In the genomic region with DNA sequence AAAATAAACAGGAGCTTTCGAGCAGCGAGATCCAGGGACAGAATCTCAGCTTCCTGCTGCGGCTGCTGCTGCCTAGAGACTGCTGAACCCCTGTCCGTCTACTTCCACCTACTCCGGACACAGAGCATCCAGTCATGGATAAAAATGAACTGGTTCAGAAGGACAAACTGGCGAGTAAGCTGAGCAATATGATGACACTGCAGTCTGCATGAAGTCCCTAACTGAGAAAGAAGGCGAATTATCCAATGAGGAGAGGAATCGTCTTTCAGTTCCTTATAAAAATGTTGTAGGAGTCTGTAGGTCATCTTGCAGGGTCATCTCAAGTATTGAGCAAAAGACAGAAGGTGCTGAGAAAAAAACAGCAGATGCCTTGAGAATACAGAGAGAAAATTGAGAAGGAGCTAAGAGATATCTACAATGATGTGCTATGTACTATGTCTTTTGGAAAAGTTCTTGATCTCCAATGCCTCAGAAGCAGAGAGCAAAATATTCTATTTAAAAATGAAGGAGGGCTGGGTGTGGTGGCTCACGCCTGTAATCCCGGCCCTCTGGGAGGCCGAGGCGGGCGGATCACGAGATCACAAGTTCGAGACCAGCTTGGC, we compare ENCODE assay signal across 37 cellular contexts. TPM values are rescaled to one million over a fixed set of nuclear protein-coding genes. Genes with fewer than 3 reads are reported as not detected.
"Had no signal": no experiment of that assay in that cellular context is flagged by ENCODE, and none has a peak within 500 bp of the region (broad histone marks: within the 10 kb centered on the region; RNA-seq: fewer than 3 reads in every experiment).

No MANE protein-coding gene starts in this region.

- H3K27ac ChIP-seq: brain microvascular endothelial cell, coronary artery, gastroesophageal sphincter, neutrophil, right lobe of liver, tibial nerve had no signal

- H3K27me3 ChIP-seq: brain microvascular endothelial cell, gastroesophageal sphincter, neutrophil, right lobe of liver, tibial nerve had no signal

- H3K4me3 ChIP-seq: coronary artery, gastroesophageal sphincter, right lobe of liver, tibial nerve had no signal

- H3K36me3 ChIP-seq: brain microvascular endothelial cell, gastroesophageal sphincter, neutrophil, right lobe of liver, tibial nerve had no signal

- H3K9me3 ChIP-seq: neutrophil, right lobe of liver had no signal

- DNase-seq: activated CD4-positive, alpha-beta memory T cell treated with anti-CD3 and anti-CD28 coated beads, Interleukin-2, amount 10 ng/mL, durations not matched to agents 7 days and 5 days; activated CD4-positive, alpha-beta T cell treated with anti-CD3 and anti-CD28 coated beads for 1 hour; activated CD4-positive, alpha-beta T cell treated with anti-CD3 and anti-CD28 coated beads, Interleukin-2, amount 10 ng/mL, durations not matched to agents 7 days and 5 days; activated CD8-positive, alpha-beta memory T cell treated with anti-CD3 and anti-CD28 coated beads, Interleukin-2, amount 50 U/mL, for 48 hours; activated gamma-delta T cell; activated naive CD4-positive, alpha-beta T cell treated with anti-CD3 and anti-CD28 coated beads, Interleukin-2, amount 50 U/mL, for 16 hours; activated T-cell treated with anti-CD3 and anti-CD28 coated beads, Interleukin-2, amount 50 U/mL, for 24 hours; amniotic stem cell; brain microvascular endothelial cell; effector memory CD8-positive, alpha-beta T cell; hippocampal formation; left colon; naive B cell; nephron progenitor cell; right lobe of liver; stimulated activated CD4-positive, alpha-beta T cell treated with anti-CD3 and anti-CD28 coated beads, Interleukin-2, amount 100 ng/mL, for 48 hours; stimulated activated naive CD4-positive, alpha-beta T cell treated with Interleukin-2 at 50 U/mL for 16 hours had no signal

- ATAC-seq: effector memory CD8-positive, alpha-beta T cell; gastroesophageal sphincter; left colon; WTC11 had no signal

- H3K4me1 ChIP-seq: gastroesophageal sphincter, right lobe of liver, tibial nerve had no signal

- FAIRE-seq: astrocyte, keratinocyte had no signal

RNA-seq across cellular contexts. Expression of gene MS4A2, which starts 11.1 kb away (rescaled TPM):
- total RNA-seq: activated CD4-positive, alpha-beta memory T cell treated with anti-CD3 and anti-CD28 coated beads, Interleukin-2, amount 10 ng/mL, durations not matched to agents 7 days and 5 days; activated CD4-positive, alpha-beta T cell treated with anti-CD3 and anti-CD28 coated beads, Interleukin-2, amount 10 ng/mL, durations not matched to agents 7 days and 5 days; astrocyte; cerebellum; fibroblast of lung; fibroblast of villous mesenchyme; mesothelial cell of epicardium; osteocyte; renal cortical epithelial cell; temporal lobe; WTC11 had no signal
- polyA plus RNA-seq: fibroblast of lung, keratinocyte had no signal

RNA-seq across cellular contexts. Expression of gene MS4A3, which starts 20.9 kb away (rescaled TPM):
- total RNA-seq: activated CD4-positive, alpha-beta memory T cell treated with anti-CD3 and anti-CD28 coated beads, Interleukin-2, amount 10 ng/mL, durations not matched to agents 7 days and 5 days; activated CD4-positive, alpha-beta T cell treated with anti-CD3 and anti-CD28 coated beads, Interleukin-2, amount 10 ng/mL, durations not matched to agents 7 days and 5 days; astrocyte; fibroblast of lung; fibroblast of villous mesenchyme; gastroesophageal sphincter; left colon; lower leg skin; mesothelial cell of epicardium; osteocyte; posterior vena cava; renal cortical epithelial cell; tibial nerve; WTC11 had no signal
- polyA plus RNA-seq: esophagus, fibroblast of lung, keratinocyte had no signal

RNA-seq across cellular contexts. Expression of gene OOSP2, which starts 37.1 kb away (rescaled TPM):
- total RNA-seq: activated CD4-positive, alpha-beta memory T cell treated with anti-CD3 and anti-CD28 coated beads, Interleukin-2, amount 10 ng/mL, durations not matched to agents 7 days and 5 days; activated CD4-positive, alpha-beta T cell treated with anti-CD3 and anti-CD28 coated beads, Interleukin-2, amount 10 ng/mL, durations not matched to agents 7 days and 5 days; astrocyte; cardiac septum; cerebellum; fibroblast of lung; fibroblast of villous mesenchyme; gastroesophageal sphincter; left colon; lower leg skin; mesothelial cell of epicardium; osteocyte; posterior vena cava; renal cortical epithelial cell; right lobe of liver; skeletal muscle tissue; temporal lobe; tibial nerve; urinary bladder; WTC11 had no signal
- polyA plus RNA-seq: esophagus, fibroblast of lung, keratinocyte, urinary bladder had no signal
